ENCODE assay signal across 8 cellular contexts in the genomic region with DNA sequence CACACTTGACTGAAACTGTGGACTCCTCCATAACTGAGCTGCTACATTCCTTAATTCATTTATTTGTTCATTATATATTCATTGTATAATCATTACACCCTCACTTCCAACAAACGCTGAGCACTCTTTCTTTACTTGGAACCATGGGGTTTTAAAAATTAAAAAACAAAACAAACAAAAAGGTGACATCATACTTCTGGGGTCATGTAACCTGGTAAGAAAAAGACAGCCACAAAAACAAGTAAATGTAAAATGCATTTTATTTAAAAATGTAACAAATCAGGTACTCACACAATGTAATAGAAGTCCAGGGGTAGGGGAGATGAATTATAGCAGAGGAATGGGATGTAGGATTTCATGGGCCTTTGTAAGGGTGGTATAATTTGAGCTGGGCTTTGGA. TPM values are rescaled to one million over a fixed set of nuclear protein-coding genes. Genes with fewer than 3 reads are reported as not detected.
"Had no signal": no experiment of that assay in that cellular context is flagged by ENCODE, and none has a peak within 500 bp of the region (broad histone marks: within the 10 kb centered on the region; RNA-seq: fewer than 3 reads in every experiment).

No MANE protein-coding gene starts in this region.

- H3K4me1 ChIP-seq: HAP-1 had no signal

- DNase-seq: Kasumi-1, KG1 had no signal

- H3K4me3 ChIP-seq: GM23338, HAP-1 had no signal

- H3K36me3 ChIP-seq: HAP-1 had no signal

- FAIRE-seq: HTR-8/SVneo had no signal

- H3K4me2 ChIP-seq: GM23338 had no signal

- H3K9me3 ChIP-seq: HAP-1 had no signal

RNA-seq across cellular contexts. Expression of gene PLEKHS1, which starts 25.1 kb away (rescaled TPM):
- total RNA-seq: GM23338, H7, HT-29 had no signal
- polyA plus RNA-seq: GM23338, IgD-negative memory B cell had no signal
